In the genomic region with DNA sequence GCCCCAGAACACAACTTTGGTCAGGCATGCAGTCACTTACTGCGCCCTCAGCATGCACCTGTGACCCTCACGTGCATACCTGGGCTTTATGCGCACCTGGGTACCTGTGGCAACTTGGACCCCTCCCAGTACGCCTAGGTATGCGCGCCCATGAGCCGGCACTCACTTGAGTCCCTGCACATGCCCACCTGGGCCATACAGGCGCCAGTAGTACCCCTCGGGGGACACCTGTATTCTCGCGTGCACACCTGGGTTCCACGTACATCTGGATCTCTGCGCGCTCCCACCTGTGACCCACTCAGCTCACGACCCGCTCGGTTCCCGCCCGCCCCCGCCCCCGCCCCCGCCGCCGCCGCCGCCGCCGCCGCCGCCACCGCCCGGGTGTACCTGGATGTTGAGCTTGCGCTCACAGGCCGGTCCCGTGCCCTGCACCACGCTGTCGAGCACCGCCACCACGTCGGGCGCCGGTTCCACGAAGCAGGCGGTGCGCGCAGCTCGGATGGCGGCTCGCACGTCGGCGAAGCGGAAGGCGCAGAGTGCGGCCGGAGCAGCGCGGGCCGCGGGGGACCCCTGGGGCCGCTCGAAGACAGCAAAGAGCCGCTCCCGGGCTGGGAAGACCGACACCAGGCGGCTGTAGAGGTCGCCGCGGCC, we compare ENCODE assay signal across 8 cellular contexts. TPM values are rescaled to one million over a fixed set of nuclear protein-coding genes. Genes with fewer than 3 reads are reported as not detected.
DNase-seq lines count a peak whose midpoint lies in the region; ATAC-seq and TF ChIP-seq lines count a peak whose summit lies in the region.

No MANE protein-coding gene starts in this region.

- DNase-seq in activated CD4-positive, alpha-beta T cell treated with anti-CD3 and anti-CD28 coated beads, Interleukin-2, amount 10 ng/mL, durations not matched to agents 24 days and 14 days, result no peak
- no peak for DNase-seq in activated CD4-positive, alpha-beta T cell treated with anti-CD3 and anti-CD28 coated beads, Interleukin-2, amount 10 ng/mL, durations not matched to agents 7 days and 5 days
- DNase-seq in astrocyte of the cerebellum (ENCODE audit: low read depth) (no peak), lower leg skin (ENCODE audit: low spot score in 2 of 2) (no peak), thoracic aorta (ENCODE audit: low spot score) (no peak), NCI-H1436 treated with DMSO at 0.1 percent for 48 hours (lab: John Stamatoyannopoulos, UW) (no peak)
- DNase-seq in activated effector memory CD4-positive, alpha-beta T cell treated with Interleukin-2 at 50 U/mL for 16 hours, result no peak

- H3K36me3 Mint-ChIP-seq in activated CD4-positive, alpha-beta T cell treated with anti-CD3 and anti-CD28 coated beads, Interleukin-2, amount 10 ng/mL, durations not matched to agents 24 days and 14 days (ENCODE audit: low read depth), result peaks cover 7% of the 10 kb centered on the region
- H3K36me3 Mint-ChIP-seq in activated CD4-positive, alpha-beta T cell treated with anti-CD3 and anti-CD28 coated beads, Interleukin-2, amount 10 ng/mL, durations not matched to agents 7 days and 5 days (ENCODE audit: low read depth), result no peaks in the 10 kb centered on the region

- no peak overlapping the region for H3K27ac Mint-ChIP-seq in activated CD4-positive, alpha-beta T cell treated with anti-CD3 and anti-CD28 coated beads, Interleukin-2, amount 10 ng/mL, durations not matched to agents 24 days and 14 days
- H3K27ac Mint-ChIP-seq in activated CD4-positive, alpha-beta T cell treated with anti-CD3 and anti-CD28 coated beads, Interleukin-2, amount 10 ng/mL, durations not matched to agents 7 days and 5 days, result no peak overlapping the region

- H3K9me3 ChIP-seq in thoracic aorta, result no peaks in the 10 kb centered on the region

- peaks cover 13% of the 10 kb centered on the region for H3K4me1 Mint-ChIP-seq in activated CD4-positive, alpha-beta T cell treated with anti-CD3 and anti-CD28 coated beads, Interleukin-2, amount 10 ng/mL, durations not matched to agents 24 days and 14 days
- H3K4me1 Mint-ChIP-seq in activated CD4-positive, alpha-beta T cell treated with anti-CD3 and anti-CD28 coated beads, Interleukin-2, amount 10 ng/mL, durations not matched to agents 7 days and 5 days, result peaks cover 11% of the 10 kb centered on the region

- H3K4me3 Mint-ChIP-seq in activated CD4-positive, alpha-beta T cell treated with anti-CD3 and anti-CD28 coated beads, Interleukin-2, amount 10 ng/mL, durations not matched to agents 24 days and 14 days, result peak overlapping the region; percentile 89
- no peak overlapping the region for H3K4me3 Mint-ChIP-seq in activated CD4-positive, alpha-beta T cell treated with anti-CD3 and anti-CD28 coated beads, Interleukin-2, amount 10 ng/mL, durations not matched to agents 7 days and 5 days

- peaks cover 47 to 79% of the 10 kb centered on the region in 2 donors for H3K4me1 ChIP-seq in thoracic aorta (ENCODE audit: control insufficient read depth in 1 of 2, low read depth in 2 of 2)

- ATAC-seq in thoracic aorta (ENCODE audit: insufficient number of reproducible peaks, low FRiP score, low read depth) (no peak), GM18520 (IDR thresholded peaks at IDR 0.05; ENCODE audit: unreplicated experiment) (no peak)

- intact Hi-C loops in activated CD4-positive, alpha-beta T cell treated with anti-CD3 and anti-CD28 coated beads, Interleukin-2, amount 10 ng/mL, durations not matched to agents 24 days and 14 days (cut with micrococcal nuclease), result loop anchor here (10.0 kb wide), 2 partner anchors 110 to 1110 kb away; a partner anchor contains a TSS
- intact Hi-C loops in lower leg skin (cut with DNase I; ENCODE audit: low total_unique reads), result no loop called here

- CTCF ChIA-PET in activated CD4-positive, alpha-beta T cell treated with anti-CD3 and anti-CD28 coated beads, Interleukin-2, amount 10 ng/mL, durations not matched to agents 7 days and 5 days (lab: Charles Lee), result interaction anchor here (0.8 to 2.7 kb wide), 2 partner anchors 10 to 12 kb away, joined by 3 to 9 read pairs; no protein-coding TSS in a partner anchor

- in situ Hi-C loops in astrocyte of the cerebellum (cut with HindIII; ENCODE audit: low sequenced_read_pairs), result no loop called here

- H3K36me3 ChIP-seq in thoracic aorta, result no peaks in the 10 kb centered on the region

- POLR2A ChIA-PET in activated CD4-positive, alpha-beta T cell treated with anti-CD3 and anti-CD28 coated beads, Interleukin-2, amount 10 ng/mL, durations not matched to agents 7 days and 5 days (lab: Charles Lee), result no interaction called here

- 2 to 4% methylated on average over 18 to 26 of the region's 69 CpGs for WGBS in lower leg skin, 2 donors

- H3K9me3 Mint-ChIP-seq in activated CD4-positive, alpha-beta T cell treated with anti-CD3 and anti-CD28 coated beads, Interleukin-2, amount 10 ng/mL, durations not matched to agents 24 days and 14 days, result no peaks in the 10 kb centered on the region
- no peaks in the 10 kb centered on the region for H3K9me3 Mint-ChIP-seq in activated CD4-positive, alpha-beta T cell treated with anti-CD3 and anti-CD28 coated beads, Interleukin-2, amount 10 ng/mL, durations not matched to agents 7 days and 5 days

- peaks cover 62% of the 10 kb centered on the region for H3K27me3 Mint-ChIP-seq in activated CD4-positive, alpha-beta T cell treated with anti-CD3 and anti-CD28 coated beads, Interleukin-2, amount 10 ng/mL, durations not matched to agents 24 days and 14 days
- H3K27me3 Mint-ChIP-seq in activated CD4-positive, alpha-beta T cell treated with anti-CD3 and anti-CD28 coated beads, Interleukin-2, amount 10 ng/mL, durations not matched to agents 7 days and 5 days, result peaks cover 69% of the 10 kb centered on the region

- H3K27ac ChIP-seq in thoracic aorta, result peak overlapping the region; percentile 78 to 85

- TF ChIP-seq CTCF in astrocyte of the cerebellum (IDR thresholded peaks at IDR 0.05; ENCODE audit: low read depth, low read length, missing control alignments) (no peak), lower leg skin (IDR thresholded peaks at IDR 0.05) (no peak), thoracic aorta (IDR thresholded peaks at IDR 0.05) (no peak)

- H3K27me3 ChIP-seq in thoracic aorta (replicated peaks; ENCODE audit: insufficient read depth), result no peaks in the 10 kb centered on the region

- H3K4me3 ChIP-seq in astrocyte of the cerebellum (ENCODE audit: low read depth, low read length), result peak overlapping the region; percentile 50
- H3K4me3 ChIP-seq in lower leg skin (ENCODE audit: low read depth, poor library complexity, severe bottlenecking), result peak overlapping the region; percentile 43
- H3K4me3 ChIP-seq in thoracic aorta, result peak overlapping the region; percentile 86

- TF ChIP-seq POLR2A in lower leg skin (IDR thresholded peaks at IDR 0.05), result no peak

RNA-seq across cellular contexts. Expression of a gene that starts 1.4 kb away (rescaled TPM):
- total RNA-seq in activated CD4-positive, alpha-beta T cell treated with anti-CD3 and anti-CD28 coated beads, Interleukin-2, amount 10 ng/mL, durations not matched to agents 24 days and 14 days, result 1.6 and 1.7 TPM in 2 replicates
- 1 to 10 TPM; 1.2 to 1.4 TPM for total RNA-seq in activated CD4-positive, alpha-beta T cell treated with anti-CD3 and anti-CD28 coated beads, Interleukin-2, amount 10 ng/mL, durations not matched to agents 7 days and 5 days
- total RNA-seq in lower leg skin (10 to 100 TPM; 24.0 to 42.6 (median 30.3) TPM), thoracic aorta (100 to 1,000 TPM; 207 to 246 TPM)
